Comparison of ENCODE assay signal across 8 cellular contexts in the genomic region with DNA sequence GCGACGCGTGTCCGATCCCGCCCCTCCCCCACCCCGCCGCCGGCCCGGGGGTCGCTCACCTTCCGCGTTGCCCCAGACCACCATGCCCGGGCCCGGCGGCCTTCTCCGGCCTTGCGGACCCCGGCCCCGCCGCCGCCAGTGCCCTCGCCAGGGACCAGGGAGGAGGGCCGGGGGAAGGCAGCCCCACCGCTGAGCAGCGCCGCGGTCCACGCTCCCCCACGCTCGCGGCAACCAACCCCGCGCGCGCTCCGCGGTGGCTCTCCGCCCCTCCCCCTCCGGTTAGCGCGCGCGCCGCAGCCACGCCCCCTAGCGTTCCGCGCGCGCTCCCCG. TPM values are rescaled to one million over a fixed set of nuclear protein-coding genes. Genes with fewer than 3 reads are reported as not detected.
A peak's percentile ranks its signal among the peaks of the same experiment; 100 is the strongest.
DNase-seq lines count a peak whose midpoint lies in the region; ATAC-seq, FAIRE-seq and TF ChIP-seq lines count a peak whose summit lies in the region.

A gene (minus strand): TSS at position 260 of the 330 bp plus-strand sequence. CDS start 25,042 bp downstream, outside the sequence.

- peak within 1 kb of the TSS; percentile 99 for H3K4me2 ChIP-seq in A549

- POLR2A ChIA-PET in A549 (lab: Yijun Ruan, JAX): interaction anchor here (0.5 to 1.4 kb wide), 3 partner anchors 61 to 153 kb away, joined by 3 to 9 read pairs (median 3); a partner anchor contains a TSS

- H3K27ac ChIP-seq in A549 (peak within 1 kb of the TSS; percentile 97 to 100), suprapubic skin (peak within 1 kb of the TSS; percentile 99)

- ATAC-seq in A549: peak in 1 of 2 experiments; percentile 70; a peak in 3 of 6 replicates
- peak; percentile 24 for ATAC-seq in HG03442 (IDR thresholded peaks at IDR 0.05; ENCODE audit: unreplicated experiment)
- no peak for ATAC-seq in left colon
- no peak for ATAC-seq in GM21717 (IDR thresholded peaks at IDR 0.05; ENCODE audit: unreplicated experiment)

- H3K4me3 ChIP-seq in A549 (peak within 1 kb of the TSS; percentile 87), suprapubic skin (peak within 1 kb of the TSS; percentile 94)

- CTCF ChIA-PET in A549 (lab: Yijun Ruan, JAX): interaction anchor here (0.7 to 1.8 kb wide), 9 partner anchors 8 to 750 kb away, joined by 3 to 6 read pairs (median 3); no protein-coding TSS in a partner anchor

- H3K36me3 ChIP-seq in suprapubic skin: no peaks in the 10 kb centered on the region

- no peaks in the 10 kb centered on the region for H3K27me3 ChIP-seq in suprapubic skin

- H3K36me3 Mint-ChIP-seq in brain: no peaks in the 10 kb centered on the region

- H3K4me3 Mint-ChIP-seq in brain: peak within 1 kb of the TSS; percentile 95 to 100 (median 97)

- peaks cover 37% of the 10 kb centered on the region for H3K4me1 Mint-ChIP-seq in brain

- TF ChIP-seq RAD21 in A549 (conservative IDR thresholded peaks at IDR 0.05 in 1 of 2, IDR thresholded peaks at IDR 0.05 in 1 of 2): no peak

- WGBS in A549 (ENCODE audit: missing lambda C conversion rate): no CpG with 5 or more reads among the region's 51 CpGs
- WGBS in suprapubic skin: no CpG with 5 or more reads among the region's 51 CpGs

- DNase-seq in A549 (ENCODE audit: low read depth in 1 of 2, low spot score in 1 of 2) (no peak), left colon (no peak), suprapubic skin (ENCODE audit: low spot score in 2 of 2) (peak in 1 of 2 donors; percentile 80), AG20443 (ENCODE audit: low spot score) (no peak), NCI-H82 treated with DMSO at 0.1 percent for 48 hours (lab: John Stamatoyannopoulos, UW; ENCODE audit: unreplicated experiment) (no peak)

- intact Hi-C loops in left colon (cut with DNase I, micrococcal nuclease): loop anchor here in 1 of 2 donors (5.0 kb wide), 1 partner anchor 152 kb away; a partner anchor contains a TSS

- no peak for FAIRE-seq in A549 (lab: Jason Lieb, UNC)

- peaks cover 0 to 3% (median 0%) of the 10 kb centered on the region in 5 experiments for H3K9me3 Mint-ChIP-seq in brain

- TF ChIP-seq EP300 in A549 (IDR thresholded peaks at IDR 0.05): no peak
- no peak for TF ChIP-seq EP300 in suprapubic skin (IDR thresholded peaks at IDR 0.05)

- H3K9me3 ChIP-seq in A549: no peaks in the 10 kb centered on the region
- H3K9me3 ChIP-seq in suprapubic skin: no peaks in the 10 kb centered on the region

- TF ChIP-seq POLR2A in A549 (IDR thresholded peaks at IDR 0.05; ENCODE audit: low read length) (peak; percentile 37), suprapubic skin (IDR thresholded peaks at IDR 0.05) (peak in 1 of 2 donors; percentile 37)

- peaks cover 21% of the 10 kb centered on the region for H3K4me1 ChIP-seq in A549
- H3K4me1 ChIP-seq in suprapubic skin: peaks cover 30% of the 10 kb centered on the region

- peak within 1 kb of the TSS; percentile 97 to 99 (median 98) for H3K27ac Mint-ChIP-seq in brain

- H3K27me3 Mint-ChIP-seq in brain: peaks cover 28% of the 10 kb centered on the region

- TF ChIP-seq CTCF in A549 (IDR thresholded peaks at IDR 0.05): no peak
- TF ChIP-seq CTCF in brain (conservative IDR thresholded peaks at IDR 0.05): no peak
- TF ChIP-seq CTCF in suprapubic skin (IDR thresholded peaks at IDR 0.05): no peak

TF ChIP-seq in A549, 52 proteins besides CTCF, POLR2A, EP300 and RAD21:
- TF ChIP-seq GATA3 (IDR thresholded peaks at IDR 0.05; ENCODE audit: borderline replicate concordance) (no peak), JUN (IDR thresholded peaks at IDR 0.05) (peak; percentile 41 to 75; a peak in 2 of 5 replicates), CHD4 (IDR thresholded peaks at IDR 0.05; ENCODE audit: borderline replicate concordance) (no peak), HDAC2 (IDR thresholded peaks at IDR 0.05) (no peak), RNF2 (IDR thresholded peaks at IDR 0.05; ENCODE audit: borderline replicate concordance, low read depth) (no peak), PHF8 (IDR thresholded peaks at IDR 0.05; ENCODE audit: borderline replicate concordance, low read depth) (peak; percentile 33; the same call in 1 of the 2 replicates), EHMT2 (IDR thresholded peaks at IDR 0.05; ENCODE audit: low read depth) (no peak), MAZ (IDR thresholded peaks at IDR 0.05; ENCODE audit: borderline replicate concordance, low read depth, low read length) (no peak), RARB (CRISPR knock-in tag; IDR thresholded peaks at IDR 0.05) (no peak), HOXA7 (CRISPR knock-in tag; IDR thresholded peaks at IDR 0.05) (no peak), ZSCAN20 (CRISPR knock-in tag; IDR thresholded peaks at IDR 0.05) (no peak), RCOR1 (IDR thresholded peaks at IDR 0.05; ENCODE audit: low read depth, low read length) (no peak), NPAS2 (CRISPR knock-in tag; IDR thresholded peaks at IDR 0.05; ENCODE audit: borderline replicate concordance) (no peak)
- TF ChIP-seq, protein P1, sequence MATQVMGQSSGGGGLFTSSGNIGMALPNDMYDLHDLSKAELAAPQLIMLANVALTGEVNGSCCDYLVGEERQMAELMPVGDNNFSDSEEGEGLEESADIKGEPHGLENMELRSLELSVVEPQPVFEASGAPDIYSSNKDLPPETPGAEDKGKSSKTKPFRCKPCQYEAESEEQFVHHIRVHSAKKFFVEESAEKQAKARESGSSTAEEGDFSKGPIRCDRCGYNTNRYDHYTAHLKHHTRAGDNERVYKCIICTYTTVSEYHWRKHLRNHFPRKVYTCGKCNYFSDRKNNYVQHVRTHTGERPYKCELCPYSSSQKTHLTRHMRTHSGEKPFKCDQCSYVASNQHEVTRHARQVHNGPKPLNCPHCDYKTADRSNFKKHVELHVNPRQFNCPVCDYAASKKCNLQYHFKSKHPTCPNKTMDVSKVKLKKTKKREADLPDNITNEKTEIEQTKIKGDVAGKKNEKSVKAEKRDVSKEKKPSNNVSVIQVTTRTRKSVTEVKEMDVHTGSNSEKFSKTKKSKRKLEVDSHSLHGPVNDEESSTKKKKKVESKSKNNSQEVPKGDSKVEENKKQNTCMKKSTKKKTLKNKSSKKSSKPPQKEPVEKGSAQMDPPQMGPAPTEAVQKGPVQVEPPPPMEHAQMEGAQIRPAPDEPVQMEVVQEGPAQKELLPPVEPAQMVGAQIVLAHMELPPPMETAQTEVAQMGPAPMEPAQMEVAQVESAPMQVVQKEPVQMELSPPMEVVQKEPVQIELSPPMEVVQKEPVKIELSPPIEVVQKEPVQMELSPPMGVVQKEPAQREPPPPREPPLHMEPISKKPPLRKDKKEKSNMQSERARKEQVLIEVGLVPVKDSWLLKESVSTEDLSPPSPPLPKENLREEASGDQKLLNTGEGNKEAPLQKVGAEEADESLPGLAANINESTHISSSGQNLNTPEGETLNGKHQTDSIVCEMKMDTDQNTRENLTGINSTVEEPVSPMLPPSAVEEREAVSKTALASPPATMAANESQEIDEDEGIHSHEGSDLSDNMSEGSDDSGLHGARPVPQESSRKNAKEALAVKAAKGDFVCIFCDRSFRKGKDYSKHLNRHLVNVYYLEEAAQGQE (IDR thresholded peaks at IDR 0.05): no peak
- TF ChIP-seq, protein P2, sequence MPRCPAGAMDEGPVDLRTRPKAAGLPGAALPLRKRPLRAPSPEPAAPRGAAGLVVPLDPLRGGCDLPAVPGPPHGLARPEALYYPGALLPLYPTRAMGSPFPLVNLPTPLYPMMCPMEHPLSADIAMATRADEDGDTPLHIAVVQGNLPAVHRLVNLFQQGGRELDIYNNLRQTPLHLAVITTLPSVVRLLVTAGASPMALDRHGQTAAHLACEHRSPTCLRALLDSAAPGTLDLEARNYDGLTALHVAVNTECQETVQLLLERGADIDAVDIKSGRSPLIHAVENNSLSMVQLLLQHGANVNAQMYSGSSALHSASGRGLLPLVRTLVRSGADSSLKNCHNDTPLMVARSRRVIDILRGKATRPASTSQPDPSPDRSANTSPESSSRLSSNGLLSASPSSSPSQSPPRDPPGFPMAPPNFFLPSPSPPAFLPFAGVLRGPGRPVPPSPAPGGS (IDR thresholded peaks at IDR 0.05): peak; percentile 63; the same call in 1 of the 3 replicates

RNA-seq across cellular contexts. Expression of the gene that starts here (rescaled TPM):
- polyA plus RNA-seq in A549 (2011; rRNA removed) (36.0 and 36.2 TPM in 2 replicates), A549 (2017; fragmentation: RNase III; extraction: RNeasy Plus Mini Kit Qiagen cat#74134 plus additional on column Dnase treatment) (12.8 to 13.4 TPM (median 13.3 TPM) in 3 replicates), brain (ENCODE audit: insufficient read depth, low read depth, low replicate concordance) (8.6 TPM)
- polyA plus RNA-seq in A549 (2012; cell fraction: cytosol; rRNA removed): 8.6 and 9.9 TPM in 2 replicates
- 11.9 and 14.1 TPM in 2 replicates for polyA plus RNA-seq in A549 (2012; cell fraction: nucleus; rRNA removed)
- polyA minus RNA-seq in A549 (2011; rRNA and poly(A)+ RNA removed): 38.8 and 51.0 TPM in 2 replicates
- total RNA-seq in left colon (10 to 100 TPM; 40.8 to 44.0 TPM), suprapubic skin (10 to 100 TPM; 43.1 to 99.9 (median 53.5) TPM)
